Comparison of ENCODE assay signal across 1 cellular context in the genomic region with DNA sequence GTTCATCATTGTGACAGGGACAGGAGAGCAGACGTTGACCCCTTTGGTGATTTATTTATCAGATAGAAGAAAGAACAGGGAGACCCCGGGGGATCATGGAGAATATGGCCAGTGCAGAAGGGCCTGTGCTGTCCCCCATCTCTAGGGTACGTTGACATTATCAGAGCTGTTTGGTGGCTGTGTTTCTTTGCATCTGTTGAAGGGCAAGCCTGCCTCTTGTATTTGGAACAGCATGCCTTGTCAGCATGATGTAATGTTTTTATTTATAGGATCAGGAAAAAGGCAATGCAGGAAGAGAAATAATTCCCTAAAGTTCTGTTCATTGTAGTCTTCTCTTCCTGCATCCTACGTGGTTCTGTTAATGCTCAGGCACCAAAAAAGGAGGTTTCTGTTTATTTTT.
TF ChIP-seq lines count a peak whose summit lies in the region.

No MANE protein-coding gene starts in this region.

TF ChIP-seq in SK-N-SH treated with all-trans-retinoic acid at 6 μM for 48 hours, 23 proteins besides CTCF, POLR2A, EP300 and RAD21:
- TF ChIP-seq, protein P1, sequence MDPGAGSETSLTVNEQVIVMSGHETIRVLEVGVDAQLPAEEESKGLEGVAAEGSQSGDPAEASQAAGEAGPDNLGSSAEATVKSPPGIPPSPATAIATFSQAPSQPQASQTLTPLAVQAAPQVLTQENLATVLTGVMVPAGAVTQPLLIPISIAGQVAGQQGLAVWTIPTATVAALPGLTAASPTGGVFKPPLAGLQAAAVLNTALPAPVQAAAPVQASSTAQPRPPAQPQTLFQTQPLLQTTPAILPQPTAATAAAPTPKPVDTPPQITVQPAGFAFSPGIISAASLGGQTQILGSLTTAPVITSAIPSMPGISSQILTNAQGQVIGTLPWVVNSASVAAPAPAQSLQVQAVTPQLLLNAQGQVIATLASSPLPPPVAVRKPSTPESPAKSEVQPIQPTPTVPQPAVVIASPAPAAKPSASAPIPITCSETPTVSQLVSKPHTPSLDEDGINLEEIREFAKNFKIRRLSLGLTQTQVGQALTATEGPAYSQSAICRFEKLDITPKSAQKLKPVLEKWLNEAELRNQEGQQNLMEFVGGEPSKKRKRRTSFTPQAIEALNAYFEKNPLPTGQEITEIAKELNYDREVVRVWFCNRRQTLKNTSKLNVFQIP (CRISPR knock-in tag; IDR thresholded peaks at IDR 0.05; ENCODE audit: borderline replicate concordance, low read depth) = no peak
- TF ChIP-seq ZFP30 (CRISPR knock-in tag; IDR thresholded peaks at IDR 0.05) = no peak
- no peak for TF ChIP-seq TOX (CRISPR knock-in tag; IDR thresholded peaks at IDR 0.05; ENCODE audit: borderline replicate concordance)
- TF ChIP-seq ZNF8 (CRISPR knock-in tag; IDR thresholded peaks at IDR 0.05) = no peak
- no peak for TF ChIP-seq ZNF565 (CRISPR knock-in tag; conservative IDR thresholded peaks at IDR 0.05; ENCODE audit: low read depth)
- TF ChIP-seq ZNF70 (CRISPR knock-in tag; IDR thresholded peaks at IDR 0.05) = no peak
- no peak for TF ChIP-seq BACH2 (CRISPR knock-in tag; IDR thresholded peaks at IDR 0.05; ENCODE audit: borderline replicate concordance)
- TF ChIP-seq CSDC2 (CRISPR knock-in tag; IDR thresholded peaks at IDR 0.05) = no peak
- TF ChIP-seq, protein P2, sequence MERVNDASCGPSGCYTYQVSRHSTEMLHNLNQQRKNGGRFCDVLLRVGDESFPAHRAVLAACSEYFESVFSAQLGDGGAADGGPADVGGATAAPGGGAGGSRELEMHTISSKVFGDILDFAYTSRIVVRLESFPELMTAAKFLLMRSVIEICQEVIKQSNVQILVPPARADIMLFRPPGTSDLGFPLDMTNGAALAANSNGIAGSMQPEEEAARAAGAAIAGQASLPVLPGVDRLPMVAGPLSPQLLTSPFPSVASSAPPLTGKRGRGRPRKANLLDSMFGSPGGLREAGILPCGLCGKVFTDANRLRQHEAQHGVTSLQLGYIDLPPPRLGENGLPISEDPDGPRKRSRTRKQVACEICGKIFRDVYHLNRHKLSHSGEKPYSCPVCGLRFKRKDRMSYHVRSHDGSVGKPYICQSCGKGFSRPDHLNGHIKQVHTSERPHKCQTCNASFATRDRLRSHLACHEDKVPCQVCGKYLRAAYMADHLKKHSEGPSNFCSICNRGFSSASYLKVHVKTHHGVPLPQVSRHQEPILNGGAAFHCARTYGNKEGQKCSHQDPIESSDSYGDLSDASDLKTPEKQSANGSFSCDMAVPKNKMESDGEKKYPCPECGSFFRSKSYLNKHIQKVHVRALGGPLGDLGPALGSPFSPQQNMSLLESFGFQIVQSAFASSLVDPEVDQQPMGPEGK (CRISPR knock-in tag; IDR thresholded peaks at IDR 0.05; ENCODE audit: borderline replicate concordance) = no peak
- TF ChIP-seq, protein P3, sequence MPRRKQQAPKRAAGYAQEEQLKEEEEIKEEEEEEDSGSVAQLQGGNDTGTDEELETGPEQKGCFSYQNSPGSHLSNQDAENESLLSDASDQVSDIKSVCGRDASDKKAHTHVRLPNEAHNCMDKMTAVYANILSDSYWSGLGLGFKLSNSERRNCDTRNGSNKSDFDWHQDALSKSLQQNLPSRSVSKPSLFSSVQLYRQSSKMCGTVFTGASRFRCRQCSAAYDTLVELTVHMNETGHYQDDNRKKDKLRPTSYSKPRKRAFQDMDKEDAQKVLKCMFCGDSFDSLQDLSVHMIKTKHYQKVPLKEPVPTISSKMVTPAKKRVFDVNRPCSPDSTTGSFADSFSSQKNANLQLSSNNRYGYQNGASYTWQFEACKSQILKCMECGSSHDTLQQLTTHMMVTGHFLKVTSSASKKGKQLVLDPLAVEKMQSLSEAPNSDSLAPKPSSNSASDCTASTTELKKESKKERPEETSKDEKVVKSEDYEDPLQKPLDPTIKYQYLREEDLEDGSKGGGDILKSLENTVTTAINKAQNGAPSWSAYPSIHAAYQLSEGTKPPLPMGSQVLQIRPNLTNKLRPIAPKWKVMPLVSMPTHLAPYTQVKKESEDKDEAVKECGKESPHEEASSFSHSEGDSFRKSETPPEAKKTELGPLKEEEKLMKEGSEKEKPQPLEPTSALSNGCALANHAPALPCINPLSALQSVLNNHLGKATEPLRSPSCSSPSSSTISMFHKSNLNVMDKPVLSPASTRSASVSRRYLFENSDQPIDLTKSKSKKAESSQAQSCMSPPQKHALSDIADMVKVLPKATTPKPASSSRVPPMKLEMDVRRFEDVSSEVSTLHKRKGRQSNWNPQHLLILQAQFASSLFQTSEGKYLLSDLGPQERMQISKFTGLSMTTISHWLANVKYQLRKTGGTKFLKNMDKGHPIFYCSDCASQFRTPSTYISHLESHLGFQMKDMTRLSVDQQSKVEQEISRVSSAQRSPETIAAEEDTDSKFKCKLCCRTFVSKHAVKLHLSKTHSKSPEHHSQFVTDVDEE (CRISPR knock-in tag; IDR thresholded peaks at IDR 0.05) = no peak
